ENCODE assay signal across 29 cellular contexts in genomic region chr15:68718468-68718867, GRCh38.
"Had no signal": no experiment of that assay in that cellular context is flagged by ENCODE, and none has a peak within 500 bp of the region (broad histone marks: within the 10 kb centered on the region; RNA-seq: fewer than 3 reads in every experiment).

No MANE protein-coding gene starts in this region.

- H3K4me3 ChIP-seq: adrenal gland, body of pancreas, esophagus squamous epithelium, gastroesophageal sphincter had no signal

- DNase-seq: activated B cell treated with CpG ODN at 0.5 μM for 24 hours; activated CD4-positive, alpha-beta memory T cell treated with anti-CD3 and anti-CD28 coated beads for 36 hours; activated CD4-positive, alpha-beta T cell treated with anti-CD3 and anti-CD28 coated beads for 36 hours; activated CD4-positive, alpha-beta T cell treated with anti-CD3 and anti-CD28 coated beads, Interleukin-2, amount 10 ng/mL, durations not matched to agents 24 days and 14 days; activated CD8-positive, alpha-beta memory T cell treated with anti-CD3 and anti-CD28 coated beads, Interleukin-2, amount 10 ng/mL, durations not matched to agents 7 days and 5 days; activated CD8-positive, alpha-beta memory T cell treated with anti-CD3 and anti-CD28 coated beads, Interleukin-2, amount 50 U/mL, for 4 hours; activated CD8-positive, alpha-beta T cell treated with anti-CD3 and anti-CD28 coated beads, Interleukin-2, amount 10 ng/mL, durations not matched to agents 7 days and 5 days; activated effector memory CD4-positive, alpha-beta T cell treated with anti-CD3 and anti-CD28 coated beads, Interleukin-2, amount 50 U/mL, for 16 hours; activated naive CD4-positive, alpha-beta T cell treated with anti-CD3 and anti-CD28 coated beads for 36 hours; activated naive CD8-positive, alpha-beta T cell treated with anti-CD3 and anti-CD28 coated beads for 36 hours; activated naive CD8-positive, alpha-beta T cell treated with anti-CD3 and anti-CD28 coated beads, Interleukin-2, amount 50 U/mL, for 24 hours; activated T-cell treated with anti-CD3 and anti-CD28 coated beads, Interleukin-2, amount 50 U/mL, for 1 hour; activated T-cell treated with anti-CD3 and anti-CD28 coated beads, Interleukin-2, amount 50 U/mL, for 48 hours; adrenal gland; amygdala; aorta; body of pancreas; caudate nucleus; cortex of kidney; effector CD8-positive, alpha-beta T cell; esophagus squamous epithelium; foreskin melanocyte; head of caudate nucleus; T-helper 17 cell; T1000; WERI-Rb-1 had no signal

- H3K9me3 ChIP-seq: adrenal gland, body of pancreas, esophagus squamous epithelium, gastroesophageal sphincter had no signal

- H3K27me3 ChIP-seq: adrenal gland, body of pancreas, gastroesophageal sphincter had no signal

- H3K4me1 ChIP-seq: adrenal gland, body of pancreas, esophagus squamous epithelium, gastroesophageal sphincter had no signal

- H3K36me3 ChIP-seq: adrenal gland, esophagus squamous epithelium had no signal

- ATAC-seq: activated CD4-positive, alpha-beta T cell treated with anti-CD3 and anti-CD28 coated beads for 36 hours; activated CD4-positive, CD25-positive, alpha-beta regulatory T cell treated with anti-CD3 and anti-CD28 coated beads, Interleukin-2, amount 50 U/mL, for 24 hours; activated CD8-positive, alpha-beta T cell treated with anti-CD3 and anti-CD28 coated beads, Interleukin-2, amount 10 ng/mL, durations not matched to agents 7 days and 5 days; activated naive CD8-positive, alpha-beta T cell treated with anti-CD3 and anti-CD28 coated beads, Interleukin-2, amount 50 U/mL, for 24 hours; body of pancreas; gastroesophageal sphincter; T-helper 17 cell had no signal

- H3K27ac ChIP-seq: adrenal gland, body of pancreas, epithelial cell of prostate, esophagus squamous epithelium, gastroesophageal sphincter, WERI-Rb-1 had no signal
